ENCODE assay signal across 7 cellular contexts in the genomic region with DNA sequence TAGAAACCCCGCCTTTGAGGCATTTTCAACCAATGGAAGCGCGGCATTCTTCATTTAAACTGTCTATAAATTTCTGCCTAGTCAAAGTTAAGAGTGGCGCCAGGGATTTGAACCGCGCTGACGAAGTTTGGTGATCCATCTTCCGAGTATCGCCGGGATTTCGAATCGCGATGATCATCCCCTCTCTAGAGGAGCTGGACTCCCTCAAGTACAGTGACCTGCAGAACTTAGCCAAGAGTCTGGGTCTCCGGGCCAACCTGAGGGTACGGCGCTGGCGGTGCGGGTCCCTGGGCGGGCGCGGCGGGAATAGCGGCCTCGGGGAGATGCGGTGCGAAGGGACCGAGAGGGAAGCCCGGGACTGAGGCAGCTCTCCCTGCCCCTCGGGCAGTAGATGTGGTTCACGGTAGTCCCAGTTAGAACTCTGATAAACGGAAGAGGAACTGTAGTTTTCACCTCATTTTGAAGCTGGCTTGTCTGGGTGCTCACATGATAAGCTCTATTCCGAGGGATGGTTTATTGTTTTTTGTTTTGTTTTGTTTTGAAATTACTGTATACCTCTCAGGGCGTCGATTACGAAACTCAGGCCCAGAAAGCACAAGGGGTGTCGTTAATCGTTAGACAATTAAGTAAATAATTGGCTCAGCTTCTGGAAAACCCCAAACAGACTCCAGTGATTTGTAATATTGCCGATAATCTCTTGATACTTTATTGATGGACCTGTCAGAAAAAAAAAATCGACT. TPM values are rescaled to one million over a fixed set of nuclear protein-coding genes. Genes with fewer than 3 reads are reported as not detected.
A peak's percentile ranks its signal among the peaks of the same experiment; 100 is the strongest.
DNase-seq lines count a peak whose midpoint lies in the region; ATAC-seq and TF ChIP-seq lines count a peak whose summit lies in the region.

A gene with protein sequence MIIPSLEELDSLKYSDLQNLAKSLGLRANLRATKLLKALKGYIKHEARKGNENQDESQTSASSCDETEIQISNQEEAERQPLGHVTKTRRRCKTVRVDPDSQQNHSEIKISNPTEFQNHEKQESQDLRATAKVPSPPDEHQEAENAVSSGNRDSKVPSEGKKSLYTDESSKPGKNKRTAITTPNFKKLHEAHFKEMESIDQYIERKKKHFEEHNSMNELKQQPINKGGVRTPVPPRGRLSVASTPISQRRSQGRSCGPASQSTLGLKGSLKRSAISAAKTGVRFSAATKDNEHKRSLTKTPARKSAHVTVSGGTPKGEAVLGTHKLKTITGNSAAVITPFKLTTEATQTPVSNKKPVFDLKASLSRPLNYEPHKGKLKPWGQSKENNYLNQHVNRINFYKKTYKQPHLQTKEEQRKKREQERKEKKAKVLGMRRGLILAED (plus strand): TSS at position 94 of the 740 bp plus-strand sequence. CDS start 77 bp downstream, at position 171.

- H3K27ac ChIP-seq in cardiac muscle cell: peak within 1 kb of the TSS; percentile 54

- peak; percentile 20 for ATAC-seq in GM21526 (IDR thresholded peaks at IDR 0.05; ENCODE audit: low FRiP score, unreplicated experiment)

- no peaks in the 10 kb centered on the region for H3K36me3 ChIP-seq in cardiac muscle cell

- no peaks in the 10 kb centered on the region for H3K9me3 ChIP-seq in cardiac muscle cell (ENCODE audit: low read depth)

- TF ChIP-seq CTCF in GM12864 (IDR thresholded peaks at IDR 0.05; ENCODE audit: low read depth, low read length, missing control alignments): no peak
- no peak for TF ChIP-seq CTCF in WI38 (IDR thresholded peaks at IDR 0.05; ENCODE audit: low read depth, low read length)
- no peak for TF ChIP-seq CTCF in cardiac muscle cell (IDR thresholded peaks at IDR 0.05; ENCODE audit: low read depth, low read length)

- DNase-seq in GM12864 (ENCODE audit: low read depth) (no peak), HuH-7 (ENCODE audit: low spot score) (peak; percentile 17), cardiac muscle cell (ENCODE audit: low read depth in 1 of 2, low spot score in 1 of 2) (no peak), pulmonary artery endothelial cell (ENCODE audit: low read depth, low spot score) (no peak), globus pallidus (ENCODE audit: low spot score) (no peak)

- peak within 1 kb of the TSS; percentile 93 for H3K4me3 ChIP-seq in GM12864 (ENCODE audit: low read depth, low read length)
- peak within 1 kb of the TSS; percentile 87 for H3K4me3 ChIP-seq in WI38 (ENCODE audit: low read depth, low read length)
- H3K4me3 ChIP-seq in cardiac muscle cell: peak within 1 kb of the TSS; percentile 88

- no peaks in the 10 kb centered on the region for H3K27me3 ChIP-seq in cardiac muscle cell

- peaks cover 3% of the 10 kb centered on the region for H3K4me1 ChIP-seq in cardiac muscle cell (ENCODE audit: low read depth)

RNA-seq across cellular contexts. Expression of the gene that starts here (rescaled TPM):
- total RNA-seq in cardiac muscle cell (37.1 and 198 TPM in 2 replicates), pulmonary artery endothelial cell (92.3 and 125 TPM in 2 replicates)
- polyA plus RNA-seq in cardiac muscle cell: 28.5 and 173 TPM in 2 replicates
